21 cellular contexts compared by ENCODE assay signal in the genomic region with DNA sequence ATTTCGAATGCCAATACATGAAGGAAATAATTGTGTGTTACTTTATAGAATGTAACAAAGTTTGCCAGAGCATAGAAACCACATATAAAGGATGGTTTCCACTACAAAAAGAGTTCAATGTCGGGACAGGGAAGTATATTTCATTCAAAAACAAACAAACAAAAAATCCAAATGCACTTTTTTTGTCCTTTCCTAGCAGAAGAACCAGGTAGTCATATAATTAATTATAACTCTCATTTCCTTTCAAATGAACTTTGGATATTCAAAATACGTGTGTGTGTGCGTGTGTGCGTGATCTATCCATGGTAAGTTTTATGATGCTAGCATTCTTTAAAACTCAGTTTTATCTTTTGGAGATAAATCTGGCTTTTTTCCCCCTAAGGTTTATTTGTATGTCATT.
"Had no signal": no experiment of that assay in that cellular context is flagged by ENCODE, and none has a peak within 500 bp of the region (broad histone marks: within the 10 kb centered on the region; RNA-seq: fewer than 3 reads in every experiment).

No MANE protein-coding gene starts in this region.

- H3K4me3 ChIP-seq: heart left ventricle had no signal

- H3K9me3 Mint-ChIP-seq: activated naive CD8-positive, alpha-beta T cell treated with anti-CD3 and anti-CD28 coated beads, Interleukin-2, amount 50 U/mL, for 24 hours; dendritic cell treated with granulocyte-macrophage colony-stimulating factor and Interleukin-4, amounts not matched to agents 40 ng/mL and 50 ng/mL, for 4 days; effector memory CD8-positive, alpha-beta T cell; mesothelial cell of epicardium; stimulated activated naive CD8-positive, alpha-beta T cell treated with anti-CD3 and anti-CD28 coated beads, Interleukin-15, Interleukin-2, amounts not matched to agents 100 ng/mL and 50 ng/mL, for 24 hours; T-cell had no signal

- H3K27me3 Mint-ChIP-seq: progenitor cell of endocrine pancreas had no signal

- H3K27ac Mint-ChIP-seq: activated CD8-positive, alpha-beta T cell treated with anti-CD3 and anti-CD28 coated beads, Interleukin-2, amount 10 ng/mL, durations not matched to agents 7 days and 5 days; activated naive CD8-positive, alpha-beta T cell treated with anti-CD3 and anti-CD28 coated beads, Interleukin-2, amount 50 U/mL, for 24 hours; dendritic cell treated with granulocyte-macrophage colony-stimulating factor and Interleukin-4, amounts not matched to agents 40 ng/mL and 50 ng/mL, for 4 days; effector memory CD8-positive, alpha-beta T cell; mesothelial cell of epicardium; naive B cell; stimulated activated naive CD8-positive, alpha-beta T cell treated with anti-CD3 and anti-CD28 coated beads, Interleukin-15, Interleukin-2, amounts not matched to agents 100 ng/mL and 50 ng/mL, for 24 hours; T-cell had no signal

- H3K9me3 ChIP-seq: heart left ventricle, neutrophil had no signal

- H3K36me3 Mint-ChIP-seq: naive B cell, T-cell had no signal

- H3K27ac ChIP-seq: epithelial cell of prostate, neutrophil, WERI-Rb-1 had no signal

- H3K27me3 ChIP-seq: heart left ventricle had no signal

- DNase-seq: activated CD4-positive, alpha-beta T cell treated with anti-CD3 and anti-CD28 coated beads for 4 hours; activated CD8-positive, alpha-beta T cell treated with anti-CD3 and anti-CD28 coated beads, Interleukin-2, amount 10 ng/mL, durations not matched to agents 7 days and 5 days; activated naive CD4-positive, alpha-beta T cell treated with Interleukin-2 at 50 U/mL for 16 hours; activated naive CD8-positive, alpha-beta T cell treated with anti-CD3 and anti-CD28 coated beads, Interleukin-2, amount 50 U/mL, for 24 hours; central memory CD4-positive, alpha-beta T cell; effector memory CD8-positive, alpha-beta T cell; heart left ventricle; left ventricle myocardium superior; naive B cell; stimulated activated CD4-positive, alpha-beta T cell treated with anti-CD3 and anti-CD28 coated beads, Interleukin-15, amount 100 ng/mL, for 24 hours; stimulated activated CD4-positive, alpha-beta T cell treated with anti-CD3 and anti-CD28 coated beads, Interleukin-4, amount 100 ng/mL, for 24 hours; T-cell; T1000; WERI-Rb-1 had no signal

- H3K36me3 ChIP-seq: neutrophil, WERI-Rb-1 had no signal

- H3K4me1 Mint-ChIP-seq: activated naive CD8-positive, alpha-beta T cell treated with anti-CD3 and anti-CD28 coated beads, Interleukin-2, amount 50 U/mL, for 24 hours; naive B cell; T-cell had no signal

- ATAC-seq: activated CD8-positive, alpha-beta T cell treated with anti-CD3 and anti-CD28 coated beads, Interleukin-2, amount 10 ng/mL, durations not matched to agents 7 days and 5 days; activated naive CD8-positive, alpha-beta T cell treated with anti-CD3 and anti-CD28 coated beads, Interleukin-2, amount 50 U/mL, for 24 hours; effector memory CD8-positive, alpha-beta T cell; heart left ventricle; left ventricle myocardium superior; sciatic nerve; T-cell had no signal

- H3K4me3 Mint-ChIP-seq: activated CD8-positive, alpha-beta T cell treated with anti-CD3 and anti-CD28 coated beads, Interleukin-2, amount 10 ng/mL, durations not matched to agents 7 days and 5 days; activated naive CD8-positive, alpha-beta T cell treated with anti-CD3 and anti-CD28 coated beads, Interleukin-2, amount 50 U/mL, for 24 hours; dendritic cell treated with granulocyte-macrophage colony-stimulating factor and Interleukin-4, amounts not matched to agents 40 ng/mL and 50 ng/mL, for 4 days; effector memory CD8-positive, alpha-beta T cell; mesothelial cell of epicardium; naive B cell; stimulated activated naive CD8-positive, alpha-beta T cell treated with anti-CD3 and anti-CD28 coated beads, Interleukin-15, Interleukin-2, amounts not matched to agents 100 ng/mL and 50 ng/mL, for 24 hours; T-cell had no signal
